Comparison of ENCODE assay signal across 1 cellular context in genomic region chr20:36487069-36487468, GRCh38.
TF ChIP-seq lines count a peak whose summit lies in the region.

No MANE protein-coding gene starts in this region.

TF ChIP-seq in WTC11, 78 proteins besides CTCF, POLR2A, EP300 and RAD21 (continued from another document):
- TF ChIP-seq CREB1 (CRISPR knock-in tag; IDR thresholded peaks at IDR 0.05) = no peak
- no peak for TF ChIP-seq OVOL2 (CRISPR knock-in tag; IDR thresholded peaks at IDR 0.05; ENCODE audit: borderline replicate concordance)
- no peak for TF ChIP-seq ZNF317 (CRISPR knock-in tag; IDR thresholded peaks at IDR 0.05; ENCODE audit: borderline replicate concordance, low read depth)
- no peak for TF ChIP-seq ZNF232 (CRISPR knock-in tag; IDR thresholded peaks at IDR 0.05)
- TF ChIP-seq ATF3 (CRISPR knock-in tag; conservative IDR thresholded peaks at IDR 0.05) = no peak
- TF ChIP-seq USF2 (CRISPR knock-in tag; IDR thresholded peaks at IDR 0.05) = no peak
- no peak for TF ChIP-seq ZBTB21 (CRISPR knock-in tag; IDR thresholded peaks at IDR 0.05; ENCODE audit: borderline replicate concordance)
- TF ChIP-seq ERG (CRISPR knock-in tag; IDR thresholded peaks at IDR 0.05) = no peak
- no peak for TF ChIP-seq ZBTB43 (CRISPR knock-in tag; IDR thresholded peaks at IDR 0.05)
- no peak for TF ChIP-seq E2F1 (CRISPR knock-in tag; IDR thresholded peaks at IDR 0.05)
- no peak for TF ChIP-seq PREB (CRISPR knock-in tag; IDR thresholded peaks at IDR 0.05; ENCODE audit: borderline replicate concordance)
- TF ChIP-seq ATF2 (CRISPR knock-in tag; IDR thresholded peaks at IDR 0.05; ENCODE audit: borderline replicate concordance, low read depth) = no peak
- no peak for TF ChIP-seq GABPB1 (CRISPR knock-in tag; IDR thresholded peaks at IDR 0.05)
- TF ChIP-seq ZNF423 (CRISPR knock-in tag; IDR thresholded peaks at IDR 0.05) = no peak
- no peak for TF ChIP-seq ZNF396 (CRISPR knock-in tag; IDR thresholded peaks at IDR 0.05; ENCODE audit: borderline replicate concordance)
- no peak for TF ChIP-seq TP53 (CRISPR knock-in tag; IDR thresholded peaks at IDR 0.05)
- TF ChIP-seq ZNF532 (CRISPR knock-in tag; IDR thresholded peaks at IDR 0.05; ENCODE audit: borderline replicate concordance) = no peak
- TF ChIP-seq ZNF425 (CRISPR knock-in tag; conservative IDR thresholded peaks at IDR 0.05) = no peak
- TF ChIP-seq ARID4B (CRISPR knock-in tag; IDR thresholded peaks at IDR 0.05; ENCODE audit: borderline replicate concordance) = no peak
TF ChIP-seq in WTC11: peak in this region for 0.
